Comparison of ENCODE assay signal across 13 cellular contexts in genomic region chr3:115401891-115402501, GRCh38.
A peak's percentile ranks its signal among the peaks of the same experiment; 100 is the strongest.
DNase-seq lines count a peak whose midpoint lies in the region; ATAC-seq lines count a peak whose summit lies in the region.
"Had no signal": no experiment of that assay in that cellular context is flagged by ENCODE, and none has a peak within 500 bp of the region (broad histone marks: within the 10 kb centered on the region; RNA-seq: fewer than 3 reads in every experiment).

No MANE protein-coding gene starts in this region.

- no peak for ATAC-seq in GM21576 (IDR thresholded peaks at IDR 0.05; ENCODE audit: unreplicated experiment)
- ATAC-seq: T-cell had no signal

- no peaks in the 10 kb centered on the region for H3K27me3 ChIP-seq in MG63

- no peaks in the 10 kb centered on the region for H3K9me3 ChIP-seq in MG63

- no peaks in the 10 kb centered on the region for H3K36me3 ChIP-seq in MG63

- no peak overlapping the region for H3K4me3 ChIP-seq in MG63

- DNase-seq in COLO829 (ENCODE audit: low spot score) (peak; percentile 65), MG63 (peak; percentile 10), dedifferentiated amniotic fluid mesenchymal stem cell (ENCODE audit: extremely low spot score) (peak; percentile 21), non-pigmented ciliary epithelial cell (ENCODE audit: low read depth) (peak; percentile 76), SIG-M5 treated with dmso at 0.1 percent for 504 hours (lab: John Stamatoyannopoulos, UW; ENCODE audit: unreplicated experiment) (no peak), NCI-H2081 (lab: John Stamatoyannopoulos, UW) (no peak), hypothalamus (lab: John Stamatoyannopoulos, UW) (no peak)
- DNase-seq: activated CD4-positive, CD25-positive, alpha-beta regulatory T cell treated with anti-CD3 and anti-CD28 coated beads, Interleukin-2, amount 50 U/mL, for 72 hours; activated T-cell treated with anti-CD3 and anti-CD28 coated beads, Interleukin-2, amount 50 U/mL, for 1 hour; CD4-positive, CD25-positive, alpha-beta regulatory T cell; MM.1S; T-cell had no signal

Comparison
In these comparisons a context has a peak if more than half of its experiments do, and no peak if none do; other contexts are left out.
1. DNase-seq: peak in COLO829 (single experiment), MG63 (single experiment), dedifferentiated amniotic fluid mesenchymal stem cell (single experiment) and non-pigmented ciliary epithelial cell (single experiment); none in SIG-M5 treated with dmso at 0.1 percent for 504 hours (single experiment), NCI-H2081 (0 of 2) and hypothalamus (0 of 51).